ENCODE assay signal across 8 cellular contexts in genomic region chr10:114100848-114101741, GRCh38. TPM values are rescaled to one million over a fixed set of nuclear protein-coding genes. Genes with fewer than 3 reads are reported as not detected.
DNase-seq lines count a peak whose midpoint lies in the region; ATAC-seq and TF ChIP-seq lines count a peak whose summit lies in the region.

No MANE protein-coding gene starts in this region.

- CTCF ChIA-PET in activated CD4-positive, alpha-beta memory T cell treated with anti-CD3 and anti-CD28 coated beads, Interleukin-2, amount 10 ng/mL, durations not matched to agents 7 days and 5 days (lab: Charles Lee) = interaction anchor here (0.6 to 9.1 kb wide), 10 partner anchors 12 to 792 kb away, joined by 3 to 91 read pairs (median 4); partner anchors contain the start of gene ADRB1

- intact Hi-C loops in left cardiac atrium (cut with DNase I) = loop anchor here in 1 of 2 donors (5.0 kb wide), 1 partner anchor 304 kb away; no protein-coding TSS in a partner anchor

- no peaks in the 10 kb centered on the region for H3K36me3 Mint-ChIP-seq in activated T-cell treated with anti-CD3 and anti-CD28 coated beads, Interleukin-2, amount 50 U/mL, for 24 hours (ENCODE audit: low read depth)
- no peaks in the 10 kb centered on the region for H3K36me3 Mint-ChIP-seq in activated CD4-positive, alpha-beta memory T cell treated with anti-CD3 and anti-CD28 coated beads, Interleukin-2, amount 10 ng/mL, durations not matched to agents 7 days and 5 days (ENCODE audit: low read depth)
- no peaks in the 10 kb centered on the region for H3K36me3 Mint-ChIP-seq in progenitor cell of endocrine pancreas (ENCODE audit: insufficient read depth)

- no peak overlapping the region for H3K27ac Mint-ChIP-seq in activated T-cell treated with anti-CD3 and anti-CD28 coated beads, Interleukin-2, amount 50 U/mL, for 24 hours
- no peak overlapping the region for H3K27ac Mint-ChIP-seq in activated CD4-positive, alpha-beta memory T cell treated with anti-CD3 and anti-CD28 coated beads, Interleukin-2, amount 10 ng/mL, durations not matched to agents 7 days and 5 days
- H3K27ac Mint-ChIP-seq in progenitor cell of endocrine pancreas = no peak overlapping the region

- ATAC-seq in left cardiac atrium (peak; percentile 39 to 70), HG03280 (IDR thresholded peaks at IDR 0.05; ENCODE audit: unreplicated experiment) (no peak), HG02798 (IDR thresholded peaks at IDR 0.05; ENCODE audit: poor library complexity, unreplicated experiment) (no peak)

- TF ChIP-seq CTCF in progenitor cell of endocrine pancreas (IDR thresholded peaks at IDR 0.05; ENCODE audit: unreplicated experiment) = no peak

- H3K27me3 Mint-ChIP-seq in activated T-cell treated with anti-CD3 and anti-CD28 coated beads, Interleukin-2, amount 50 U/mL, for 24 hours = peaks cover 45% of the 10 kb centered on the region
- peaks cover 38% of the 10 kb centered on the region for H3K27me3 Mint-ChIP-seq in activated CD4-positive, alpha-beta memory T cell treated with anti-CD3 and anti-CD28 coated beads, Interleukin-2, amount 10 ng/mL, durations not matched to agents 7 days and 5 days
- peaks cover 45% of the 10 kb centered on the region for H3K27me3 Mint-ChIP-seq in progenitor cell of endocrine pancreas

- POLR2A ChIA-PET in activated CD4-positive, alpha-beta memory T cell treated with anti-CD3 and anti-CD28 coated beads, Interleukin-2, amount 10 ng/mL, durations not matched to agents 7 days and 5 days (lab: Charles Lee) = interaction anchor here (1.9 kb wide), 1 partner anchor 140 kb away, joined by 6 read pairs; no protein-coding TSS in a partner anchor

- no peak for DNase-seq in activated T-cell treated with anti-CD3 and anti-CD28 coated beads, Interleukin-2, amount 50 U/mL, for 24 hours
- DNase-seq in activated T-cell treated with anti-CD3 and anti-CD28 coated beads for 4 hours (no peak), left cardiac atrium (peak; percentile 61), progenitor cell of endocrine pancreas (ENCODE audit: low spot score, unreplicated experiment) (no peak), HPDE6-E6E7 (ENCODE audit: extremely low spot score) (no peak)
- no peak for DNase-seq in activated CD4-positive, alpha-beta memory T cell treated with anti-CD3 and anti-CD28 coated beads, Interleukin-2, amount 10 ng/mL, durations not matched to agents 7 days and 5 days

- H3K4me1 Mint-ChIP-seq in activated T-cell treated with anti-CD3 and anti-CD28 coated beads, Interleukin-2, amount 50 U/mL, for 24 hours (ENCODE audit: low read depth) = peaks cover 35% of the 10 kb centered on the region
- H3K4me1 Mint-ChIP-seq in activated CD4-positive, alpha-beta memory T cell treated with anti-CD3 and anti-CD28 coated beads, Interleukin-2, amount 10 ng/mL, durations not matched to agents 7 days and 5 days = peaks cover 44% of the 10 kb centered on the region
- H3K4me1 Mint-ChIP-seq in progenitor cell of endocrine pancreas (ENCODE audit: low read depth) = peaks cover 13% of the 10 kb centered on the region

- H3K4me3 Mint-ChIP-seq in activated T-cell treated with anti-CD3 and anti-CD28 coated beads, Interleukin-2, amount 50 U/mL, for 24 hours = peak overlapping the region; percentile 45
- H3K4me3 Mint-ChIP-seq in activated CD4-positive, alpha-beta memory T cell treated with anti-CD3 and anti-CD28 coated beads, Interleukin-2, amount 10 ng/mL, durations not matched to agents 7 days and 5 days = peak overlapping the region; percentile 18
- peak overlapping the region; percentile 46 for H3K4me3 Mint-ChIP-seq in progenitor cell of endocrine pancreas (ENCODE audit: low read depth)

- H3K9me3 Mint-ChIP-seq in activated T-cell treated with anti-CD3 and anti-CD28 coated beads, Interleukin-2, amount 50 U/mL, for 24 hours = no peaks in the 10 kb centered on the region
- H3K9me3 Mint-ChIP-seq in activated CD4-positive, alpha-beta memory T cell treated with anti-CD3 and anti-CD28 coated beads, Interleukin-2, amount 10 ng/mL, durations not matched to agents 7 days and 5 days = no peaks in the 10 kb centered on the region
- H3K9me3 Mint-ChIP-seq in progenitor cell of endocrine pancreas (ENCODE audit: low read depth) = no peaks in the 10 kb centered on the region

RNA-seq across cellular contexts. Expression of gene ADRB1, which starts 57.4 kb away (rescaled TPM):
- under 1 TPM; 0.20 TPM for total RNA-seq in activated CD4-positive, alpha-beta memory T cell treated with anti-CD3 and anti-CD28 coated beads, Interleukin-2, amount 10 ng/mL, durations not matched to agents 7 days and 5 days
- total RNA-seq in left cardiac atrium (10 to 100 TPM; 53.0 to 60.9 TPM), progenitor cell of endocrine pancreas (not detected in 2 replicates)

Comparison
In these comparisons a context has a peak if more than half of its experiments do, and no peak if none do; other contexts are left out.
1. ATAC-seq: peak in left cardiac atrium (2 of 2); none in HG03280 (single experiment) and HG02798 (single experiment).
2. RNA of gene ADRB1, which starts 57.4 kb away (total RNA-seq): 53.0 to 60.9 TPM in left cardiac atrium; 0.20 TPM in activated CD4-positive, alpha-beta memory T cell treated with anti-CD3 and anti-CD28 coated beads, Interleukin-2, amount 10 ng/mL, durations not matched to agents 7 days and 5 days and not detected in progenitor cell of endocrine pancreas; every median in the first group is over 10 times any median in the second.
3. Peak in every context shown above with its lines, with median percentiles within 50 percentile points of each other: H3K4me3 Mint-ChIP-seq.